ENCODE assay signal across 8 cellular contexts in the genomic region with DNA sequence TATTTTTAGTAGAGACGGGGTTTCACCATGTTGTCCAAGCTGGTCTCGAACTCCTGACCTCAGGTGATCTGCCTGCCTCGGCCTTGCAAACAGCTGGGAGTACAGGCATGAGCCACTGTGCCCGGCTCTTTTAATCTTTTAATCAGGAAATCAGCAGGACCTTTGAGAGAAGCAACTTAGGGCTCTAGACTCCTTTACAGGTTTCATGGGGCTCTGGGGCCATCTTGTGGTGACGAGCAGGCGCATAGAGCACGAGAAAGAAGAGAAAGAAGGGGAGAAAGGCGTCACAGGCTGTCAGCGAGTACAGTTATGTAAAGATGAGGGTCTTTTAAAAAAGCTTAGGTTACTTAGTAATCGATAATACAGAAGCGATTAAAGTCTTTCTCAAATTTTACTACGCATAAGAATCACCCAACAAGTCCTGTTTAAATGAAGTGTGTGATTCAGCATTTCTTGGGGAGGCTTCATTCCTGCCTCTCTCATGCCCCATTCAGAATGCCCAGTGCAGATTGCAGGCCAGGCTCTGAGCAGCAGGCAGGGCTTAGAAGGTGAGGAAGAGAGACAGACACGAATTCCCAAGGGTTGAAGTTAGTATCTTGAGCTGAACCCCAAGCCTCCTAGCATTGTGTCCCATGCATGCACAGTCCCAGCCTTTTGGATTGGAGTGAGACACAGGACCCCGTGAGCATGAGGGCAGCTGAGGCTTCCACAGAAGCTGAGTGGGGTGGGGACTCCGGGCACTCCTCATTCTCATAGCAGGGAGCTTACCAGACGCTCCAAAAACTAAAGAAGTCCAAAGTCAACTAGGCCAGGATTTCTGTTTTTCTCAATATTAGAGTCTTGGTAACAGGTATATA. TPM values are rescaled to one million over a fixed set of nuclear protein-coding genes. Genes with fewer than 3 reads are reported as not detected.
A peak's percentile ranks its signal among the peaks of the same experiment; 100 is the strongest.
DNase-seq lines count a peak whose midpoint lies in the region; ATAC-seq and TF ChIP-seq lines count a peak whose summit lies in the region.

No MANE protein-coding gene starts in this region.

- ATAC-seq in GM21529 (IDR thresholded peaks at IDR 0.05; ENCODE audit: unreplicated experiment) (peak; percentile 87), psoas muscle (peak; percentile 58 to 81 (median 73)), GM18519 (IDR thresholded peaks at IDR 0.05; ENCODE audit: low FRiP score, unreplicated experiment) (no peak)

- 28 to 34% (median 34%) methylated on average over 16 of the region's 16 CpGs for WGBS in psoas muscle, 3 donors

- TF ChIP-seq CTCF in KMS-11 (conservative IDR thresholded peaks at IDR 0.05; ENCODE audit: low read depth, low read length) (peak; percentile 83), cardiac muscle cell (IDR thresholded peaks at IDR 0.05; ENCODE audit: low read depth, low read length) (peak; percentile 83), psoas muscle (IDR thresholded peaks at IDR 0.05) (peak; percentile 61)

- H3K4me1 ChIP-seq in KMS-11 (ENCODE audit: low read depth, poor library complexity, severe bottlenecking) (no peaks in the 10 kb centered on the region), cardiac muscle cell (ENCODE audit: low read depth) (peaks cover 44% of the 10 kb centered on the region), psoas muscle (peaks cover 2% of the 10 kb centered on the region)

- H3K79me2 ChIP-seq in KMS-11 (ENCODE audit: insufficient read depth, low read depth), result no peaks in the 10 kb centered on the region

- DNase-seq in EH (ENCODE audit: low read depth), result peak; percentile 83
- peak; percentile 79 for DNase-seq in RPMI8226
- DNase-seq in activated naive CD8-positive, alpha-beta T cell treated with anti-CD3 and anti-CD28 coated beads, Interleukin-2, amount 50 U/mL, for 16 hours (ENCODE audit: low read depth, low spot score), result peak; percentile 20
- DNase-seq in cardiac muscle cell (ENCODE audit: low read depth in 1 of 2, low spot score in 1 of 2), result peak; percentile 78 to 81
- DNase-seq in psoas muscle, result peak; percentile 47 to 69

- H3K9ac ChIP-seq in KMS-11, result no peak overlapping the region

- H3K27me3 ChIP-seq in KMS-11 (ENCODE audit: insufficient read depth, low read depth) (no peaks in the 10 kb centered on the region), cardiac muscle cell (no peaks in the 10 kb centered on the region), psoas muscle (ENCODE audit: insufficient read depth in 3 of 3, low read length in 2 of 3) (no peaks in the 10 kb centered on the region)

- no peaks in the 10 kb centered on the region for H3K9me3 ChIP-seq in cardiac muscle cell (ENCODE audit: low read depth)
- H3K9me3 ChIP-seq in psoas muscle, result no peaks in the 10 kb centered on the region

- H3K27ac ChIP-seq in KMS-11 (no peak overlapping the region), cardiac muscle cell (peak overlapping the region; percentile 100), psoas muscle (no peak overlapping the region)

- H3K4me3 ChIP-seq in KMS-11 (IDR thresholded peaks at IDR 0.05; ENCODE audit: insufficient read depth, low read depth, low read length) (no peak overlapping the region), cardiac muscle cell (no peak overlapping the region), psoas muscle (no peak overlapping the region)

- intact Hi-C loops in psoas muscle (cut with DNase I), result loop anchor here (2.0 to 5.0 kb wide), 2 partner anchors 115 to 116 kb away; no protein-coding TSS in a partner anchor

- H2AFZ ChIP-seq in KMS-11 (ENCODE audit: low read depth), result peak overlapping the region; percentile 43

- H3K36me3 ChIP-seq in KMS-11 (ENCODE audit: insufficient read depth) (no peaks in the 10 kb centered on the region), cardiac muscle cell (no peaks in the 10 kb centered on the region), psoas muscle (ENCODE audit: insufficient read depth in 1 of 2, low read depth in 1 of 2) (no peaks in the 10 kb centered on the region)

- H3K4me2 ChIP-seq in KMS-11, result no peak overlapping the region

- H4K20me1 ChIP-seq in KMS-11 (ENCODE audit: insufficient read depth), result no peaks in the 10 kb centered on the region

RNA-seq across cellular contexts. Expression of a gene that starts 23.6 kb away (rescaled TPM):
- total RNA-seq in cardiac muscle cell (639 and 805 TPM in 2 replicates), psoas muscle (100 to 1,000 TPM in 1 of 4 donors, 10 to 100 TPM in 3; 12.4 to 104 (median 56.4) TPM)
- polyA plus RNA-seq in cardiac muscle cell (677 and 781 TPM in 2 replicates), psoas muscle (10 to 100 TPM; 12.2 to 87.6 (median 33.1) TPM)

Comparison
In these comparisons a context has a peak if more than half of its experiments do, and no peak if none do; other contexts are left out.
1. DNase-seq: peak in every context shown above with its lines; median percentile 83 in EH; 80 in cardiac muscle cell; 79 in RPMI8226; 58 in psoas muscle; 20 in activated naive CD8-positive, alpha-beta T cell treated with anti-CD3 and anti-CD28 coated beads, Interleukin-2, amount 50 U/mL, for 16 hours.